In genomic region chr1:30773722-30774121, GRCh38 we compare ENCODE assay signal across 18 cellular contexts. TPM values are rescaled to one million over a fixed set of nuclear protein-coding genes. Genes with fewer than 3 reads are reported as not detected.
DNase-seq lines count a peak whose midpoint lies in the region; TF ChIP-seq lines count a peak whose summit lies in the region.
"Had no signal": no experiment of that assay in that cellular context is flagged by ENCODE, and none has a peak within 500 bp of the region (broad histone marks: within the 10 kb centered on the region; RNA-seq: fewer than 3 reads in every experiment).

No MANE protein-coding gene starts in this region.

- H3K9ac ChIP-seq in BLaER1 treated with 17β-estradiol and CSF1 and Interleukin-3, amounts not matched to agents 10 nM and 100 nM = no peak overlapping the region
- no peak overlapping the region for H3K9ac ChIP-seq in neural cell (ENCODE audit: low read length)

- no peaks in the 10 kb centered on the region for H3K9me3 ChIP-seq in BLaER1 treated with 17β-estradiol and CSF1 and Interleukin-3, amounts not matched to agents 10 nM and 100 nM (replicated peaks in 1 of 11)
- no peaks in the 10 kb centered on the region for H3K9me3 ChIP-seq in neural cell (ENCODE audit: low read length)
- H3K9me3 ChIP-seq in osteoblast (ENCODE audit: low read depth, low read length) = no peaks in the 10 kb centered on the region
- H3K9me3 ChIP-seq: BE2C had no signal

- peak overlapping the region; percentile 66 for H3K27ac Mint-ChIP-seq in activated T-helper 1 cell treated with anti-CD3 and anti-CD28 coated beads, Interleukin-12 subunit alpha, Interleukin-12 subunit beta, Interleukin-2, Interleukin-4 antibody, amounts not matched to agents 30 ng/mL and 10 ng/mL and 1 ng/mL, durations not matched to agents 14 hours and 24 hours and 36 hours
- H3K27ac Mint-ChIP-seq: CD8-positive, alpha-beta T cell; GM23338 had no signal

- no peaks in the 10 kb centered on the region for H3K36me3 ChIP-seq in BLaER1 treated with 17β-estradiol and CSF1 and Interleukin-3, amounts not matched to agents 10 nM and 100 nM
- H3K36me3 ChIP-seq in neural cell (ENCODE audit: insufficient read depth, low read length) (no peaks in the 10 kb centered on the region), osteoblast (ENCODE audit: insufficient read depth, low read length) (no peaks in the 10 kb centered on the region)
- H3K36me3 ChIP-seq: BE2C had no signal

- TF ChIP-seq CTCF in neural cell (IDR thresholded peaks at IDR 0.05; ENCODE audit: poor library complexity, severe bottlenecking) (no peak), osteoblast (IDR thresholded peaks at IDR 0.05; ENCODE audit: extremely low read depth, low read depth, low read length) (no peak)

- H3K9me2 ChIP-seq in neural cell (ENCODE audit: insufficient read depth, low read length) = no peaks in the 10 kb centered on the region

- no peak for DNase-seq in activated T-helper 1 cell treated with anti-CD3 and anti-CD28 coated beads, Interleukin-12 subunit alpha, Interleukin-12 subunit beta, Interleukin-2, Interleukin-4 antibody, amounts not matched to agents 30 ng/mL and 10 ng/mL and 1 ng/mL, durations not matched to agents 14 hours and 24 hours and 36 hours (ENCODE audit: low spot score)
- DNase-seq in osteoblast (ENCODE audit: insufficient read length, low spot score, missing footprints) = peak; percentile 64
- DNase-seq in NCI-H1092 (lab: John Stamatoyannopoulos, UW) = no peak
- DNase-seq in NK-92 treated with Interleukin-12 subunit alpha and Interleukin-12 subunit beta, amount 100 ng/mL, for 24 hours (lab: John Stamatoyannopoulos, UW) = no peak
- DNase-seq in ureter (ENCODE audit: low spot score) = no peak
- no peak for DNase-seq in DMS153 (lab: John Stamatoyannopoulos, UW)
- DNase-seq: BE2C; Calu3; CD8-positive, alpha-beta T cell; GDM1; HCEC 1CT; KBM-7 had no signal

- H3K4me1 Mint-ChIP-seq in activated T-helper 1 cell treated with anti-CD3 and anti-CD28 coated beads, Interleukin-12 subunit alpha, Interleukin-12 subunit beta, Interleukin-2, Interleukin-4 antibody, amounts not matched to agents 30 ng/mL and 10 ng/mL and 1 ng/mL, durations not matched to agents 14 hours and 24 hours and 36 hours (ENCODE audit: low read depth) = peaks cover 12% of the 10 kb centered on the region
- H3K4me1 Mint-ChIP-seq: GM23338 had no signal

- no peaks in the 10 kb centered on the region for H3F3A ChIP-seq in neural cell (ENCODE audit: insufficient read depth, low read length, poor library complexity, severe bottlenecking)

- H3K79me2 ChIP-seq in neural cell (replicated peaks; ENCODE audit: insufficient read depth, low read length) (no peaks in the 10 kb centered on the region), osteoblast (ENCODE audit: insufficient read depth, low read length) (no peaks in the 10 kb centered on the region)

- no peaks in the 10 kb centered on the region for H3K36me3 Mint-ChIP-seq in activated T-helper 1 cell treated with anti-CD3 and anti-CD28 coated beads, Interleukin-12 subunit alpha, Interleukin-12 subunit beta, Interleukin-2, Interleukin-4 antibody, amounts not matched to agents 30 ng/mL and 10 ng/mL and 1 ng/mL, durations not matched to agents 14 hours and 24 hours and 36 hours (ENCODE audit: low read depth)
- H3K36me3 Mint-ChIP-seq: CD8-positive, alpha-beta T cell had no signal

- TF ChIP-seq EP300 in neural cell (conservative IDR thresholded peaks at IDR 0.05; ENCODE audit: poor library complexity, severe bottlenecking) = no peak

- H3K9me3 Mint-ChIP-seq in activated T-helper 1 cell treated with anti-CD3 and anti-CD28 coated beads, Interleukin-12 subunit alpha, Interleukin-12 subunit beta, Interleukin-2, Interleukin-4 antibody, amounts not matched to agents 30 ng/mL and 10 ng/mL and 1 ng/mL, durations not matched to agents 14 hours and 24 hours and 36 hours = no peaks in the 10 kb centered on the region
- H3K9me3 Mint-ChIP-seq: CD8-positive, alpha-beta T cell; GM23338 had no signal

- peaks cover 0 to 3% (median 0%) of the 10 kb centered on the region in 11 experiments; a peak in 2 of 22 replicates for H4K20me1 ChIP-seq in BLaER1 treated with 17β-estradiol and CSF1 and Interleukin-3, amounts not matched to agents 10 nM and 100 nM
- no peaks in the 10 kb centered on the region for H4K20me1 ChIP-seq in neural cell (ENCODE audit: insufficient read depth)
- no peaks in the 10 kb centered on the region for H4K20me1 ChIP-seq in osteoblast (ENCODE audit: insufficient read depth, low read length)

- intact Hi-C loops in activated T-helper 1 cell treated with anti-CD3 and anti-CD28 coated beads, Interleukin-12 subunit alpha, Interleukin-12 subunit beta, Interleukin-2, Interleukin-4 antibody, amounts not matched to agents 30 ng/mL and 10 ng/mL and 1 ng/mL, durations not matched to agents 14 hours and 24 hours and 36 hours (cut with micrococcal nuclease) = no loop called here

- peak overlapping the region in 9 of 11 experiments; percentile 5 to 73 (median 54); a peak in 13 of 22 replicates for H3K4me2 ChIP-seq in BLaER1 treated with 17β-estradiol and CSF1 and Interleukin-3, amounts not matched to agents 10 nM and 100 nM
- no peak overlapping the region for H3K4me2 ChIP-seq in neural cell (ENCODE audit: low read length)
- H3K4me2 ChIP-seq in osteoblast (ENCODE audit: insufficient read depth, low read length) = no peak overlapping the region
- H3K4me2 ChIP-seq: GM23338 had no signal

- H3K4me1 ChIP-seq in BLaER1 treated with 17β-estradiol and CSF1 and Interleukin-3, amounts not matched to agents 10 nM and 100 nM = peaks cover 22 to 56% (median 45%) of the 10 kb centered on the region in 10 experiments
- H3K4me1 ChIP-seq in osteoblast (ENCODE audit: insufficient read depth, low read length) = peaks cover 8% of the 10 kb centered on the region

- no peak overlapping the region for H3K4me3 ChIP-seq in BLaER1 treated with 17β-estradiol and CSF1 and Interleukin-3, amounts not matched to agents 10 nM and 100 nM
- H3K4me3 ChIP-seq in neural cell (ENCODE audit: low read length) (no peak overlapping the region), osteoblast (ENCODE audit: insufficient read depth, low read length) (no peak overlapping the region)
- H3K4me3 ChIP-seq: GM23338 had no signal

- no peak for TF ChIP-seq RAD21 in neural cell (conservative IDR thresholded peaks at IDR 0.05)

- H3K27me3 ChIP-seq in BLaER1 treated with 17β-estradiol and CSF1 and Interleukin-3, amounts not matched to agents 10 nM and 100 nM = no peaks in the 10 kb centered on the region
- H3K27me3 ChIP-seq in neural cell (ENCODE audit: insufficient read depth, low read depth, low read length) (no peaks in the 10 kb centered on the region), osteoblast (ENCODE audit: insufficient read depth, low read length) (peaks cover 3% of the 10 kb centered on the region)
- H3K27me3 ChIP-seq: BE2C had no signal

- no peak overlapping the region for H3K27ac ChIP-seq in BLaER1 treated with 17β-estradiol and CSF1 and Interleukin-3, amounts not matched to agents 10 nM and 100 nM
- H3K27ac ChIP-seq in neural cell (ENCODE audit: low read length) (no peak overlapping the region), osteoblast (ENCODE audit: low read depth, low read length) (no peak overlapping the region)

- H3K4me3 Mint-ChIP-seq in activated T-helper 1 cell treated with anti-CD3 and anti-CD28 coated beads, Interleukin-12 subunit alpha, Interleukin-12 subunit beta, Interleukin-2, Interleukin-4 antibody, amounts not matched to agents 30 ng/mL and 10 ng/mL and 1 ng/mL, durations not matched to agents 14 hours and 24 hours and 36 hours = no peak overlapping the region
- H3K4me3 Mint-ChIP-seq: CD14-positive monocyte; CD8-positive, alpha-beta T cell; GM23338 had no signal

- H2AFZ ChIP-seq in neural cell (ENCODE audit: low read depth, low read length) = no peak overlapping the region
- H2AFZ ChIP-seq in osteoblast (ENCODE audit: low read length) = no peak overlapping the region
- H2AFZ ChIP-seq: GM23338 had no signal

- H3K27me3 Mint-ChIP-seq in activated T-helper 1 cell treated with anti-CD3 and anti-CD28 coated beads, Interleukin-12 subunit alpha, Interleukin-12 subunit beta, Interleukin-2, Interleukin-4 antibody, amounts not matched to agents 30 ng/mL and 10 ng/mL and 1 ng/mL, durations not matched to agents 14 hours and 24 hours and 36 hours (ENCODE audit: insufficient read depth) = peaks cover 9% of the 10 kb centered on the region

TF ChIP-seq in neural cell, 6 proteins besides CTCF, POLR2A, EP300 and RAD21 (continues in another document):
- peak; percentile 20 for TF ChIP-seq MXI1 (conservative IDR thresholded peaks at IDR 0.05; ENCODE audit: poor library complexity, severe bottlenecking)

RNA-seq across cellular contexts. Expression of gene LAPTM5, which starts 16.1 kb away (rescaled TPM):
- 199 and 214 TPM in 2 replicates for total RNA-seq in activated T-helper 1 cell treated with anti-CD3 and anti-CD28 coated beads, Interleukin-12 subunit alpha, Interleukin-12 subunit beta, Interleukin-2, Interleukin-4 antibody, amounts not matched to agents 30 ng/mL and 10 ng/mL and 1 ng/mL, durations not matched to agents 14 hours and 24 hours and 36 hours
- polyA plus RNA-seq in neural cell = 0.12 TPM in 1 of 2 replicates, not detected in the other
- polyA minus RNA-seq in neural cell = not detected in 2 replicates
- total RNA-seq in osteoblast (0.72 and 1.8 TPM in 2 replicates), ureter (34.2 TPM)
- total RNA-seq: A172, Calu3, GM23338 had no signal

RNA-seq across cellular contexts. Expression of gene MATN1, which starts 50.3 kb away (rescaled TPM):
- 0.42 and 0.70 TPM in 2 replicates for total RNA-seq in activated T-helper 1 cell treated with anti-CD3 and anti-CD28 coated beads, Interleukin-12 subunit alpha, Interleukin-12 subunit beta, Interleukin-2, Interleukin-4 antibody, amounts not matched to agents 30 ng/mL and 10 ng/mL and 1 ng/mL, durations not matched to agents 14 hours and 24 hours and 36 hours
- polyA plus RNA-seq in neural cell = 0.22 and 0.42 TPM in 2 replicates
- 0.46 and 0.49 TPM in 2 replicates for polyA minus RNA-seq in neural cell
- under 0.01 TPM in 1 of 2 replicates, not detected in the other for total RNA-seq in osteoblast
- not detected for total RNA-seq in ureter
- total RNA-seq: A172, Calu3, HT1080 had no signal
- polyA plus RNA-seq: CD14-positive monocyte had no signal

Comparison
In these comparisons a context has a peak if more than half of its experiments do, and no peak if none do; other contexts are left out.
1. H3K4me2 ChIP-seq: peak in BLaER1 treated with 17β-estradiol and CSF1 and Interleukin-3, amounts not matched to agents 10 nM and 100 nM (9 of 11); none in neural cell (single experiment) and osteoblast (single experiment).
2. RNA of gene LAPTM5, which starts 16.1 kb away (total RNA-seq): 199 to 214 TPM in activated T-helper 1 cell treated with anti-CD3 and anti-CD28 coated beads, Interleukin-12 subunit alpha, Interleukin-12 subunit beta, Interleukin-2, Interleukin-4 antibody, amounts not matched to agents 30 ng/mL and 10 ng/mL and 1 ng/mL, durations not matched to agents 14 hours and 24 hours and 36 hours and 34.2 TPM in ureter (single experiment); 0.72 to 1.8 TPM in osteoblast; every median in the first group is over 10 times any median in the second.